ENCODE assay signal across 1 cellular context in genomic region chr7:126079581-126079980, GRCh38.
A peak's percentile ranks its signal among the peaks of the same experiment; 100 is the strongest.
TF ChIP-seq lines count a peak whose summit lies in the region.

No MANE protein-coding gene starts in this region.

TF ChIP-seq in IMR-90, 13 proteins besides CTCF, POLR2A, EP300 and RAD21:
- TF ChIP-seq CEBPB (IDR thresholded peaks at IDR 0.05; ENCODE audit: low read depth, low read length) = peak; percentile 8; the same call in 1 of the 2 replicates
- TF ChIP-seq MXI1 (IDR thresholded peaks at IDR 0.05; ENCODE audit: borderline replicate concordance, low read depth, low read length) = no peak
